1 cellular context compared by ENCODE assay signal in the genomic region with DNA sequence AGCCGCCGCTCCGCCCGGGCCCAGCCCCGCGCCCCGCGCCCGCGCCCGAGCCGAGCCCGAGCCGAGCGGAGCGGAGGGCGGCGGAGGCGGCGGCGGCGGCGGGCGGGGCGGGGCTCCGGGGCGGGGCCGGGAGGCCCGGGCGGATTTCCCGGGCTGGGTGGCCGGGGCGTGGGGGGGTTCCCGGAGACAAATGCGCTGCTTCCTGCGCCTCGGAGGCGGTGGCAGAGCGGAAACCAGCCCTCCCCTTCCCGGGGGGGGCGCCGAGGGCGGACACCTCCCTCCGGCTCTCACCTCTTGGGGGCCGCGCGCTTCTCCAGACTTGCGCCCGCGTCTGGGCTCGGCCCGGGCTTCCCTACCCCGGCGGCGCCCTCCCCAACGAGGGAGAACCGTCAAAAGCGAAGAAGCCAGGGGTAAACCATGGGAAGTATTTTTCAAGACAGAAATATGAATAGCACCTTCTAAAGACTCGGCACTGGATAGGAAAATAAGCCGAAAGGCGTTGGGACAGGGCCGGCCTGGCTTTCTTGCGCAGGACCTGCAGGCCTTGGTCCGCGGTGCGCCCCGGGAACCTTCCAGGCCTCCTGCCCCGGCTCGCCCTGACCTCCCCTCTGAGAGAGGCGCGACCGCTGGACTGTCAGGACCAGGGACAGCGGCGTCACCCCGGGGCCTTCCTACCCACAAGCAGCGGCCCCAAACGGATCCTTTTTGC.
TF ChIP-seq lines count a peak whose summit lies in the region.

TSS of gene MAPK11 (minus strand) at position 79 of the 709 bp plus-strand sequence. CDS start 88 bp downstream, outside the sequence.

TF ChIP-seq in K562, 482 proteins besides CTCF, POLR2A, EP300 and RAD21 (continued from another document and continues in another):
- TF ChIP-seq ZBTB40 (IDR thresholded peaks at IDR 0.05) (peak; percentile 37; the same call in 1 of the 2 replicates), ZBTB40 (CRISPR knock-in tag; IDR thresholded peaks at IDR 0.05) (no peak), ESRRA (IDR thresholded peaks at IDR 0.05; ENCODE audit: borderline replicate concordance, low read depth) (no peak), CBX8 (IDR thresholded peaks at IDR 0.05; ENCODE audit: borderline replicate concordance, extremely low read depth, low read depth, low read length, poor library complexity, severe bottlenecking) (no peak), ELF2 (CRISPR knock-in tag; IDR thresholded peaks at IDR 0.05) (no peak), PRPF4 (IDR thresholded peaks at IDR 0.05; ENCODE audit: insufficient read depth, low read depth, low read length, poor library complexity, severe bottlenecking) (no peak), CTBP1 (IDR thresholded peaks at IDR 0.05; ENCODE audit: borderline replicate concordance) (peak; percentile 23; the same call in 1 of the 2 replicates), SP1 (CRISPR knock-in tag; IDR thresholded peaks at IDR 0.05) (no peak), MAZ (CRISPR knock-in tag; conservative IDR thresholded peaks at IDR 0.05 in 1 of 2, IDR thresholded peaks at IDR 0.05 in 1 of 2) (peak; percentile 27 to 83; a peak in 3 of 4 replicates), TAF15 (IDR thresholded peaks at IDR 0.05; ENCODE audit: low read depth, low read length) (no peak)
- TF ChIP-seq, protein P1, sequence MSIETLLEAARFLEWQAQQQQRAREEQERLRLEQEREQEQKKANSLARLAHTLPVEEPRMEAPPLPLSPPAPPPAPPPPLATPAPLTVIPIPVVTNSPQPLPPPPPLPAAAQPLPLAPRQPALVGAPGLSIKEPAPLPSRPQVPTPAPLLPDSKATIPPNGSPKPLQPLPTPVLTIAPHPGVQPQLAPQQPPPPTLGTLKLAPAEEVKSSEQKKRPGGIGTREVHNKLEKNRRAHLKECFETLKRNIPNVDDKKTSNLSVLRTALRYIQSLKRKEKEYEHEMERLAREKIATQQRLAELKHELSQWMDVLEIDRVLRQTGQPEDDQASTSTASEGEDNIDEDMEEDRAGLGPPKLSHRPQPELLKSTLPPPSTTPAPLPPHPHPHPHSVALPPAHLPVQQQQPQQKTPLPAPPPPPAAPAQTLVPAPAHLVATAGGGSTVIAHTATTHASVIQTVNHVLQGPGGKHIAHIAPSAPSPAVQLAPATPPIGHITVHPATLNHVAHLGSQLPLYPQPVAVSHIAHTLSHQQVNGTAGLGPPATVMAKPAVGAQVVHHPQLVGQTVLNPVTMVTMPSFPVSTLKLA (conservative IDR thresholded peaks at IDR 0.05), result peak; percentile 55 to 71; a peak in 3 of 4 replicates
- TF ChIP-seq, protein P2, sequence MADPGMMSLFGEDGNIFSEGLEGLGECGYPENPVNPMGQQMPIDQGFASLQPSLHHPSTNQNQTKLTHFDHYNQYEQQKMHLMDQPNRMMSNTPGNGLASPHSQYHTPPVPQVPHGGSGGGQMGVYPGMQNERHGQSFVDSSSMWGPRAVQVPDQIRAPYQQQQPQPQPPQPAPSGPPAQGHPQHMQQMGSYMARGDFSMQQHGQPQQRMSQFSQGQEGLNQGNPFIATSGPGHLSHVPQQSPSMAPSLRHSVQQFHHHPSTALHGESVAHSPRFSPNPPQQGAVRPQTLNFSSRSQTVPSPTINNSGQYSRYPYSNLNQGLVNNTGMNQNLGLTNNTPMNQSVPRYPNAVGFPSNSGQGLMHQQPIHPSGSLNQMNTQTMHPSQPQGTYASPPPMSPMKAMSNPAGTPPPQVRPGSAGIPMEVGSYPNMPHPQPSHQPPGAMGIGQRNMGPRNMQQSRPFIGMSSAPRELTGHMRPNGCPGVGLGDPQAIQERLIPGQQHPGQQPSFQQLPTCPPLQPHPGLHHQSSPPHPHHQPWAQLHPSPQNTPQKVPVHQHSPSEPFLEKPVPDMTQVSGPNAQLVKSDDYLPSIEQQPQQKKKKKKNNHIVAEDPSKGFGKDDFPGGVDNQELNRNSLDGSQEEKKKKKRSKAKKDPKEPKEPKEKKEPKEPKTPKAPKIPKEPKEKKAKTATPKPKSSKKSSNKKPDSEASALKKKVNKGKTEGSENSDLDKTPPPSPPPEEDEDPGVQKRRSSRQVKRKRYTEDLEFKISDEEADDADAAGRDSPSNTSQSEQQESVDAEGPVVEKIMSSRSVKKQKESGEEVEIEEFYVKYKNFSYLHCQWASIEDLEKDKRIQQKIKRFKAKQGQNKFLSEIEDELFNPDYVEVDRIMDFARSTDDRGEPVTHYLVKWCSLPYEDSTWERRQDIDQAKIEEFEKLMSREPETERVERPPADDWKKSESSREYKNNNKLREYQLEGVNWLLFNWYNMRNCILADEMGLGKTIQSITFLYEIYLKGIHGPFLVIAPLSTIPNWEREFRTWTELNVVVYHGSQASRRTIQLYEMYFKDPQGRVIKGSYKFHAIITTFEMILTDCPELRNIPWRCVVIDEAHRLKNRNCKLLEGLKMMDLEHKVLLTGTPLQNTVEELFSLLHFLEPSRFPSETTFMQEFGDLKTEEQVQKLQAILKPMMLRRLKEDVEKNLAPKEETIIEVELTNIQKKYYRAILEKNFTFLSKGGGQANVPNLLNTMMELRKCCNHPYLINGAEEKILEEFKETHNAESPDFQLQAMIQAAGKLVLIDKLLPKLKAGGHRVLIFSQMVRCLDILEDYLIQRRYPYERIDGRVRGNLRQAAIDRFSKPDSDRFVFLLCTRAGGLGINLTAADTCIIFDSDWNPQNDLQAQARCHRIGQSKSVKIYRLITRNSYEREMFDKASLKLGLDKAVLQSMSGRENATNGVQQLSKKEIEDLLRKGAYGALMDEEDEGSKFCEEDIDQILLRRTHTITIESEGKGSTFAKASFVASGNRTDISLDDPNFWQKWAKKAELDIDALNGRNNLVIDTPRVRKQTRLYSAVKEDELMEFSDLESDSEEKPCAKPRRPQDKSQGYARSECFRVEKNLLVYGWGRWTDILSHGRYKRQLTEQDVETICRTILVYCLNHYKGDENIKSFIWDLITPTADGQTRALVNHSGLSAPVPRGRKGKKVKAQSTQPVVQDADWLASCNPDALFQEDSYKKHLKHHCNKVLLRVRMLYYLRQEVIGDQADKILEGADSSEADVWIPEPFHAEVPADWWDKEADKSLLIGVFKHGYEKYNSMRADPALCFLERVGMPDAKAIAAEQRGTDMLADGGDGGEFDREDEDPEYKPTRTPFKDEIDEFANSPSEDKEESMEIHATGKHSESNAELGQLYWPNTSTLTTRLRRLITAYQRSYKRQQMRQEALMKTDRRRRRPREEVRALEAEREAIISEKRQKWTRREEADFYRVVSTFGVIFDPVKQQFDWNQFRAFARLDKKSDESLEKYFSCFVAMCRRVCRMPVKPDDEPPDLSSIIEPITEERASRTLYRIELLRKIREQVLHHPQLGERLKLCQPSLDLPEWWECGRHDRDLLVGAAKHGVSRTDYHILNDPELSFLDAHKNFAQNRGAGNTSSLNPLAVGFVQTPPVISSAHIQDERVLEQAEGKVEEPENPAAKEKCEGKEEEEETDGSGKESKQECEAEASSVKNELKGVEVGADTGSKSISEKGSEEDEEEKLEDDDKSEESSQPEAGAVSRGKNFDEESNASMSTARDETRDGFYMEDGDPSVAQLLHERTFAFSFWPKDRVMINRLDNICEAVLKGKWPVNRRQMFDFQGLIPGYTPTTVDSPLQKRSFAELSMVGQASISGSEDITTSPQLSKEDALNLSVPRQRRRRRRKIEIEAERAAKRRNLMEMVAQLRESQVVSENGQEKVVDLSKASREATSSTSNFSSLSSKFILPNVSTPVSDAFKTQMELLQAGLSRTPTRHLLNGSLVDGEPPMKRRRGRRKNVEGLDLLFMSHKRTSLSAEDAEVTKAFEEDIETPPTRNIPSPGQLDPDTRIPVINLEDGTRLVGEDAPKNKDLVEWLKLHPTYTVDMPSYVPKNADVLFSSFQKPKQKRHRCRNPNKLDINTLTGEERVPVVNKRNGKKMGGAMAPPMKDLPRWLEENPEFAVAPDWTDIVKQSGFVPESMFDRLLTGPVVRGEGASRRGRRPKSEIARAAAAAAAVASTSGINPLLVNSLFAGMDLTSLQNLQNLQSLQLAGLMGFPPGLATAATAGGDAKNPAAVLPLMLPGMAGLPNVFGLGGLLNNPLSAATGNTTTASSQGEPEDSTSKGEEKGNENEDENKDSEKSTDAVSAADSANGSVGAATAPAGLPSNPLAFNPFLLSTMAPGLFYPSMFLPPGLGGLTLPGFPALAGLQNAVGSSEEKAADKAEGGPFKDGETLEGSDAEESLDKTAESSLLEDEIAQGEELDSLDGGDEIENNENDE (IDR thresholded peaks at IDR 0.05; ENCODE audit: low read depth, low read length), result no peak
- TF ChIP-seq, protein P3, sequence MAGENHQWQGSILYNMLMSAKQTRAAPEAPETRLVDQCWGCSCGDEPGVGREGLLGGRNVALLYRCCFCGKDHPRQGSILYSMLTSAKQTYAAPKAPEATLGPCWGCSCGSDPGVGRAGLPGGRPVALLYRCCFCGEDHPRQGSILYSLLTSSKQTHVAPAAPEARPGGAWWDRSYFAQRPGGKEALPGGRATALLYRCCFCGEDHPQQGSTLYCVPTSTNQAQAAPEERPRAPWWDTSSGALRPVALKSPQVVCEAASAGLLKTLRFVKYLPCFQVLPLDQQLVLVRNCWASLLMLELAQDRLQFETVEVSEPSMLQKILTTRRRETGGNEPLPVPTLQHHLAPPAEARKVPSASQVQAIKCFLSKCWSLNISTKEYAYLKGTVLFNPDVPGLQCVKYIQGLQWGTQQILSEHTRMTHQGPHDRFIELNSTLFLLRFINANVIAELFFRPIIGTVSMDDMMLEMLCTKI (IDR thresholded peaks at IDR 0.05; ENCODE audit: partially characterized antibody), result no peak
- TF ChIP-seq, protein P4, sequence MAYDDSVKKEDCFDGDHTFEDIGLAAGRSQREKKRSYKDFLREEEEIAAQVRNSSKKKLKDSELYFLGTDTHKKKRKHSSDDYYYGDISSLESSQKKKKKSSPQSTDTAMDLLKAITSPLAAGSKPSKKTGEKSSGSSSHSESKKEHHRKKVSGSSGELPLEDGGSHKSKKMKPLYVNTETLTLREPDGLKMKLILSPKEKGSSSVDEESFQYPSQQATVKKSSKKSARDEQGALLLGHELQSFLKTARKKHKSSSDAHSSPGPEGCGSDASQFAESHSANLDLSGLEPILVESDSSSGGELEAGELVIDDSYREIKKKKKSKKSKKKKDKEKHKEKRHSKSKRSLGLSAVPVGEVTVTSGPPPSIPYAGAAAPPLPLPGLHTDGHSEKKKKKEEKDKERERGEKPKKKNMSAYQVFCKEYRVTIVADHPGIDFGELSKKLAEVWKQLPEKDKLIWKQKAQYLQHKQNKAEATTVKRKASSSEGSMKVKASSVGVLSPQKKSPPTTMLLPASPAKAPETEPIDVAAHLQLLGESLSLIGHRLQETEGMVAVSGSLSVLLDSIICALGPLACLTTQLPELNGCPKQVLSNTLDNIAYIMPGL (CRISPR knock-in tag; IDR thresholded peaks at IDR 0.05), result 0 out of 2 replicates have a peak, but pooled peaks have one; percentile 42
